22 cellular contexts compared by ENCODE assay signal in the genomic region with DNA sequence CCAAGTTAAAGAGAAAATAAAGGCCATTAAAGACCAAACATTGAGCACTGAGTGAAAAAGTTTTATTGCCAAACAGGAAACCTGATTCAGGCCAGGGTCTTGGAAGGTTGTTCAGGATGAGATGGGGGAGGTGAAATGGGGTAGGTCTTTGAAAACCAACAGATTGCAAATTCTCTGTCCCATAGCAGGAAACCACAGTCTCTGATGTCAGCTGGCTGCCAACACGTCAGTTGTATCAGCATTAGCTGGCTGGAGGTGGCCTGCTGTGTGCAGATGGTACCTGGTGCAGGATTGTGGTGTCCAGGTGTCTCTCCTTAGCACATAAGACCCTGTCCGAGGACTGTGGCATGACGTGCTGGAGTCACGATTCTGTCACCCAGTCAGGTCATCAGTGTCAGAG.
DNase-seq lines count a peak whose midpoint lies in the region; ATAC-seq, FAIRE-seq and TF ChIP-seq lines count a peak whose summit lies in the region.
"Had no signal": no experiment of that assay in that cellular context is flagged by ENCODE, and none has a peak within 500 bp of the region (broad histone marks: within the 10 kb centered on the region; RNA-seq: fewer than 3 reads in every experiment).

No MANE protein-coding gene starts in this region.

- peaks cover 4% of the 10 kb centered on the region for H3K4me1 Mint-ChIP-seq in activated CD4-positive, alpha-beta memory T cell treated with anti-CD3 and anti-CD28 coated beads for 36 hours (ENCODE audit: low read depth)

- no peak overlapping the region for H3K9ac ChIP-seq in DND-41 (ENCODE audit: low read depth, low read length)
- no peak overlapping the region for H3K9ac ChIP-seq in KMS-11
- H3K9ac ChIP-seq in PC-3 (ENCODE audit: low read length), result no peak overlapping the region
- H3K9ac ChIP-seq in endothelial cell of umbilical vein (replicated peaks; ENCODE audit: extremely low read depth, insufficient read depth, low read length), result no peak overlapping the region

- H3K79me2 ChIP-seq in DND-41 (ENCODE audit: insufficient read depth, low read length) (no peaks in the 10 kb centered on the region), KMS-11 (ENCODE audit: insufficient read depth, low read depth) (no peaks in the 10 kb centered on the region), PC-3 (ENCODE audit: low read length) (no peaks in the 10 kb centered on the region), endothelial cell of umbilical vein (ENCODE audit: control insufficient read depth, insufficient read depth, low read length) (no peaks in the 10 kb centered on the region)

- no peaks in the 10 kb centered on the region for H3K9me1 ChIP-seq in endothelial cell of umbilical vein (replicated peaks; ENCODE audit: control insufficient read depth, extremely low read depth, insufficient read depth, low read length)

- CTCF ChIA-PET in PC-3 (lab: Charles Lee), result no interaction called here
- CTCF ChIA-PET in endothelial cell of umbilical vein (lab: Charles Lee), result interaction anchor here (0.5 to 0.8 kb wide), 3 partner anchors 59 to 258 kb away, joined by 3 to 4 read pairs (median 3); no protein-coding TSS in a partner anchor
- CTCF ChIA-PET in activated CD4-positive, alpha-beta memory T cell treated with anti-CD3 and anti-CD28 coated beads for 36 hours (lab: Charles Lee), result interaction anchor here (1.0 kb wide), 1 partner anchor 258 kb away, joined by 3 read pairs; no protein-coding TSS in a partner anchor

- H3K4me3 Mint-ChIP-seq in activated CD4-positive, alpha-beta memory T cell treated with anti-CD3 and anti-CD28 coated beads for 36 hours, result no peak overlapping the region
- H3K4me3 Mint-ChIP-seq: activated CD4-positive, alpha-beta T cell treated with anti-CD3 and anti-CD28 coated beads for 36 hours; activated naive CD8-positive, alpha-beta T cell treated with anti-CD3 and anti-CD28 coated beads, Interleukin-2, amount 50 U/mL, for 24 hours; stimulated activated naive CD8-positive, alpha-beta T cell treated with anti-CD3 and anti-CD28 coated beads, Interleukin-15, Interleukin-2, amounts not matched to agents 100 ng/mL and 50 ng/mL, for 24 hours had no signal

- dilution Hi-C loops in endothelial cell of umbilical vein (cut with MboI; ENCODE audit: extremely low pct_ligation_motif_present, low sequenced_read_pairs), result no loop called here

- peak; percentile 87 for FAIRE-seq in endothelial cell of umbilical vein (lab: Jason Lieb, UNC)
- FAIRE-seq: HTR-8/SVneo had no signal

- intact Hi-C loops in PC-3 (cut with micrococcal nuclease) (no loop called here), endothelial cell of umbilical vein (cut with micrococcal nuclease) (no loop called here)
- intact Hi-C loops in activated CD4-positive, alpha-beta memory T cell treated with anti-CD3 and anti-CD28 coated beads for 36 hours (cut with micrococcal nuclease), result no loop called here

- peaks cover 4% of the 10 kb centered on the region for H3K36me3 Mint-ChIP-seq in activated CD4-positive, alpha-beta memory T cell treated with anti-CD3 and anti-CD28 coated beads for 36 hours

- H3K4me3 ChIP-seq in DND-41 (ENCODE audit: low read depth in 1 of 2, low read length in 2 of 2) (no peak overlapping the region), KMS-11 (IDR thresholded peaks at IDR 0.05; ENCODE audit: insufficient read depth, low read depth, low read length) (no peak overlapping the region), PC-3 (ENCODE audit: low read length) (no peak overlapping the region), endothelial cell of umbilical vein (replicated peaks in 1 of 3; ENCODE audit: insufficient read depth in 1 of 3, low read depth in 1 of 3, low read length in 3 of 3) (no peak overlapping the region)

- H3K36me3 ChIP-seq in DND-41 (ENCODE audit: insufficient read depth, low read length) (no peaks in the 10 kb centered on the region), KMS-11 (ENCODE audit: insufficient read depth) (no peaks in the 10 kb centered on the region), PC-3 (ENCODE audit: low read depth, low read length) (no peaks in the 10 kb centered on the region), endothelial cell of umbilical vein (ENCODE audit: control insufficient read depth in 2 of 2, extremely low read depth in 1 of 2, insufficient read depth in 2 of 2, low read length in 2 of 2) (no peaks in the 10 kb centered on the region)

- H3K4me1 ChIP-seq in DND-41 (ENCODE audit: insufficient read depth, low read length), result peaks cover 21% of the 10 kb centered on the region
- H3K4me1 ChIP-seq in KMS-11 (ENCODE audit: low read depth, poor library complexity, severe bottlenecking), result peaks cover 49% of the 10 kb centered on the region
- H3K4me1 ChIP-seq in PC-3 (ENCODE audit: insufficient read depth, low read length), result peaks cover 6% of the 10 kb centered on the region; the same call in 1 of the 2 replicates
- peaks cover 18% of the 10 kb centered on the region for H3K4me1 ChIP-seq in endothelial cell of umbilical vein (ENCODE audit: control insufficient read depth, extremely low read depth, insufficient read depth, low read length)

- H3K9me3 ChIP-seq in DND-41 (ENCODE audit: insufficient read depth, low read length, severe bottlenecking) (no peaks in the 10 kb centered on the region), PC-3 (ENCODE audit: low read length) (no peaks in the 10 kb centered on the region), endothelial cell of umbilical vein (replicated peaks; ENCODE audit: control insufficient read depth, insufficient read depth, low read length) (no peaks in the 10 kb centered on the region)

- H2AFZ ChIP-seq in DND-41 (ENCODE audit: low read depth, low read length), result no peak overlapping the region
- H2AFZ ChIP-seq in KMS-11 (ENCODE audit: low read depth), result peak overlapping the region; percentile 13; the same call in 1 of the 2 replicates
- H2AFZ ChIP-seq in PC-3 (ENCODE audit: low read length), result no peak overlapping the region
- H2AFZ ChIP-seq in endothelial cell of umbilical vein (ENCODE audit: low read depth, low read length), result no peak overlapping the region

- no peaks in the 10 kb centered on the region for H4K20me1 ChIP-seq in DND-41 (ENCODE audit: insufficient read depth, low read length)
- H4K20me1 ChIP-seq in KMS-11 (ENCODE audit: insufficient read depth), result no peaks in the 10 kb centered on the region
- no peaks in the 10 kb centered on the region for H4K20me1 ChIP-seq in PC-3 (ENCODE audit: low read length)
- no peaks in the 10 kb centered on the region for H4K20me1 ChIP-seq in endothelial cell of umbilical vein (replicated peaks; ENCODE audit: control insufficient read depth, extremely low read depth, insufficient read depth, low read length)

- 0 out of 2 replicates have a peak overlapping the region, but pooled peaks have one; percentile 2 for H3K27ac ChIP-seq in DND-41 (ENCODE audit: low read length)
- H3K27ac ChIP-seq in KMS-11, result peak overlapping the region; percentile 61
- no peak overlapping the region for H3K27ac ChIP-seq in PC-3 (ENCODE audit: low read length)
- no peak overlapping the region for H3K27ac ChIP-seq in endothelial cell of umbilical vein (ENCODE audit: insufficient read depth, low read depth, low read length)

- peak; percentile 69 for ATAC-seq in DND-41 (ENCODE audit: insufficient read depth, low read depth)
- peak; percentile 27; the same call in 1 of the 2 replicates for ATAC-seq in PC-3
- ATAC-seq: activated CD4-positive, alpha-beta T cell treated with anti-CD3 and anti-CD28 coated beads for 36 hours; activated naive CD8-positive, alpha-beta T cell treated with anti-CD3 and anti-CD28 coated beads, Interleukin-2, amount 50 U/mL, for 24 hours; HCT116; left lobe of liver; SK-N-SH treated with all-trans-retinoic acid at 6 μM for 48 hours had no signal

- no TSS peak for BruUV-seq in PC-3 (replicated peaks; lab: Mats Ljungman, UMichigan)
- BruUV-seq in endothelial cell of umbilical vein (replicated peaks; lab: Mats Ljungman, UMichigan), result no TSS peak

- H3K9me2 ChIP-seq in PC-3 (replicated peaks; ENCODE audit: low read length), result no peaks in the 10 kb centered on the region

- H3K4me2 ChIP-seq in DND-41 (ENCODE audit: insufficient read depth, low read length), result no peak overlapping the region
- peak overlapping the region; percentile 44 for H3K4me2 ChIP-seq in KMS-11
- H3K4me2 ChIP-seq in PC-3 (ENCODE audit: low read length), result no peak overlapping the region
- no peak overlapping the region for H3K4me2 ChIP-seq in endothelial cell of umbilical vein (ENCODE audit: insufficient read depth, low read length)

- DNase-seq in DND-41 (peak; percentile 41), PC-3 (no peak), endothelial cell of umbilical vein (ENCODE audit: low read depth, low spot score) (peak; percentile 65), AG20443 (ENCODE audit: low spot score) (no peak), hypothalamus (lab: John Stamatoyannopoulos, UW) (no peak)
- no peak for DNase-seq in activated CD4-positive, alpha-beta T cell treated with anti-CD3 and anti-CD28 coated beads for 4 hours
- no peak for DNase-seq in activated CD4-positive, alpha-beta memory T cell treated with anti-CD3 and anti-CD28 coated beads for 36 hours
- DNase-seq: activated CD4-positive, alpha-beta T cell treated with anti-CD3 and anti-CD28 coated beads for 36 hours; activated CD8-positive, alpha-beta memory T cell treated with anti-CD3 and anti-CD28 coated beads for 24 hours; activated gamma-delta T cell; activated naive CD8-positive, alpha-beta T cell treated with anti-CD3 and anti-CD28 coated beads, Interleukin-2, amount 50 U/mL, for 24 hours; COR-L47; DMS53; GDM1; NCI-H2081 treated with DMSO at 0.1 percent for 48 hours; NCI-H226 had no signal

- TF ChIP-seq CTCF in DND-41 (IDR thresholded peaks at IDR 0.05; ENCODE audit: borderline replicate concordance, extremely low read depth, low read length, poor library complexity, severe bottlenecking), result no peak
- TF ChIP-seq CTCF in KMS-11 (conservative IDR thresholded peaks at IDR 0.05; ENCODE audit: low read depth, low read length), result no peak
- TF ChIP-seq CTCF in PC-3 (conservative IDR thresholded peaks at IDR 0.05; ENCODE audit: low read depth, low read length), result no peak
- TF ChIP-seq CTCF in endothelial cell of umbilical vein (IDR thresholded peaks at IDR 0.05; ENCODE audit: extremely low read depth in 1 of 2, insufficient read depth in 1 of 2, low read depth in 1 of 2, low read length in 2 of 2), result no peak

- no peaks in the 10 kb centered on the region for H3F3A ChIP-seq in PC-3 (ENCODE audit: low read length, unreplicated experiment)

- H3K27ac Mint-ChIP-seq in activated CD4-positive, alpha-beta memory T cell treated with anti-CD3 and anti-CD28 coated beads for 36 hours, result no peak overlapping the region
- H3K27ac Mint-ChIP-seq: activated CD4-positive, alpha-beta T cell treated with anti-CD3 and anti-CD28 coated beads for 36 hours; activated naive CD8-positive, alpha-beta T cell treated with anti-CD3 and anti-CD28 coated beads, Interleukin-2, amount 50 U/mL, for 24 hours; stimulated activated naive CD8-positive, alpha-beta T cell treated with anti-CD3 and anti-CD28 coated beads, Interleukin-15, Interleukin-2, amounts not matched to agents 100 ng/mL and 50 ng/mL, for 24 hours had no signal

- H3K27me3 Mint-ChIP-seq in activated CD4-positive, alpha-beta memory T cell treated with anti-CD3 and anti-CD28 coated beads for 36 hours, result peaks cover 2% of the 10 kb centered on the region
- H3K27me3 Mint-ChIP-seq: activated CD4-positive, alpha-beta T cell treated with anti-CD3 and anti-CD28 coated beads for 36 hours; activated naive CD8-positive, alpha-beta T cell treated with anti-CD3 and anti-CD28 coated beads, Interleukin-2, amount 50 U/mL, for 24 hours; stimulated activated naive CD8-positive, alpha-beta T cell treated with anti-CD3 and anti-CD28 coated beads, Interleukin-15, Interleukin-2, amounts not matched to agents 100 ng/mL and 50 ng/mL, for 24 hours had no signal

- POLR2A ChIA-PET in PC-3 (lab: Charles Lee; ENCODE audit: unreplicated experiment) (interaction anchor here (0.6 kb wide), 1 partner anchor 325 kb away, joined by 5 read pairs; no protein-coding TSS in a partner anchor), endothelial cell of umbilical vein (lab: Charles Lee) (no interaction called here)
- POLR2A ChIA-PET in activated CD4-positive, alpha-beta memory T cell treated with anti-CD3 and anti-CD28 coated beads for 36 hours (lab: Charles Lee), result no interaction called here

- H3K27me3 ChIP-seq in DND-41 (ENCODE audit: insufficient read depth, low read length, poor library complexity) (no peaks in the 10 kb centered on the region), KMS-11 (ENCODE audit: insufficient read depth, low read depth) (no peaks in the 10 kb centered on the region), PC-3 (ENCODE audit: low read length) (no peaks in the 10 kb centered on the region), endothelial cell of umbilical vein (ENCODE audit: control insufficient read depth in 2 of 2, insufficient read depth in 2 of 2, low read length in 2 of 2) (no peaks in the 10 kb centered on the region)

- H3K9me3 Mint-ChIP-seq in activated CD4-positive, alpha-beta memory T cell treated with anti-CD3 and anti-CD28 coated beads for 36 hours, result peaks cover 19% of the 10 kb centered on the region

- TF ChIP-seq POLR2A in endothelial cell of umbilical vein (IDR thresholded peaks at IDR 0.05; ENCODE audit: low read depth, low read length), result no peak

Comparison
In these comparisons a context has a peak if more than half of its experiments do, and no peak if none do; other contexts are left out.
1. DNase-seq: peak in DND-41 (single experiment) and endothelial cell of umbilical vein (single experiment); none in PC-3 (single experiment), activated CD4-positive, alpha-beta T cell treated with anti-CD3 and anti-CD28 coated beads for 4 hours (0 of 2), AG20443 (single experiment), activated CD4-positive, alpha-beta memory T cell treated with anti-CD3 and anti-CD28 coated beads for 36 hours (single experiment) and hypothalamus (0 of 51).
2. H3K27ac ChIP-seq: peak in DND-41 (single experiment) and KMS-11 (single experiment); none in PC-3 (single experiment) and endothelial cell of umbilical vein (single experiment).